34 cellular contexts compared by ENCODE assay signal in genomic region chr20:51175724-51176123, GRCh38.
"Had no signal": no experiment of that assay in that cellular context is flagged by ENCODE, and none has a peak within 500 bp of the region (broad histone marks: within the 10 kb centered on the region; RNA-seq: fewer than 3 reads in every experiment).

No MANE protein-coding gene starts in this region.

- H3K4me3 Mint-ChIP-seq: activated B cell treated with CpG ODN at 0.5 μM for 24 hours; activated CD4-positive, alpha-beta memory T cell treated with anti-CD3 and anti-CD28 coated beads for 36 hours; activated naive CD4-positive, alpha-beta T cell treated with anti-CD3 and anti-CD28 coated beads for 36 hours; activated naive CD8-positive, alpha-beta T cell; activated naive CD8-positive, alpha-beta T cell treated with anti-CD3 and anti-CD28 coated beads, Interleukin-2, amount 50 U/mL, for 24 hours; brain had no signal

- H3K27me3 ChIP-seq: Peyer's patch had no signal

- H3K36me3 Mint-ChIP-seq: activated CD4-positive, alpha-beta memory T cell treated with anti-CD3 and anti-CD28 coated beads for 36 hours; activated naive CD8-positive, alpha-beta T cell; brain had no signal

- H3K9ac ChIP-seq: KMS-11 had no signal

- H3K27ac Mint-ChIP-seq: activated B cell treated with CpG ODN at 0.5 μM for 24 hours; activated CD4-positive, alpha-beta memory T cell treated with anti-CD3 and anti-CD28 coated beads for 36 hours; activated naive CD4-positive, alpha-beta T cell treated with anti-CD3 and anti-CD28 coated beads for 36 hours; activated naive CD8-positive, alpha-beta T cell; activated naive CD8-positive, alpha-beta T cell treated with anti-CD3 and anti-CD28 coated beads, Interleukin-2, amount 50 U/mL, for 24 hours had no signal

- H3K9me3 Mint-ChIP-seq: activated B cell treated with CpG ODN at 0.5 μM for 24 hours; activated CD4-positive, alpha-beta memory T cell treated with anti-CD3 and anti-CD28 coated beads for 36 hours; activated naive CD4-positive, alpha-beta T cell treated with anti-CD3 and anti-CD28 coated beads for 36 hours; activated naive CD8-positive, alpha-beta T cell treated with anti-CD3 and anti-CD28 coated beads, Interleukin-2, amount 50 U/mL, for 24 hours had no signal

- H3K9me3 ChIP-seq: Peyer's patch had no signal

- H3K27ac ChIP-seq: KMS-11, Peyer's patch, VCaP had no signal

- H3K4me1 Mint-ChIP-seq: activated B cell treated with CpG ODN at 0.5 μM for 24 hours; activated naive CD8-positive, alpha-beta T cell treated with anti-CD3 and anti-CD28 coated beads, Interleukin-2, amount 50 U/mL, for 24 hours had no signal

- DNase-seq: activated B cell treated with CpG ODN at 0.5 μM for 24 hours; activated CD4-positive, alpha-beta memory T cell treated with anti-CD3 and anti-CD28 coated beads for 36 hours; activated CD4-positive, alpha-beta T cell treated with anti-CD3 and anti-CD28 coated beads for 4 hours; activated CD4-positive, alpha-beta T cell treated with anti-CD3 and anti-CD28 coated beads, Interleukin-2, amount 50 U/mL, for 1 hour; activated CD4-positive, CD25-positive, alpha-beta regulatory T cell treated with anti-CD3 and anti-CD28 coated beads, Interleukin-2, amount 50 U/mL, for 72 hours; activated CD8-positive, alpha-beta memory T cell treated with anti-CD3 and anti-CD28 coated beads, Interleukin-2, amount 50 U/mL, for 48 hours; activated gamma-delta T cell; activated naive CD4-positive, alpha-beta T cell treated with anti-CD3 and anti-CD28 coated beads for 36 hours; activated naive CD8-positive, alpha-beta T cell treated with anti-CD3 and anti-CD28 coated beads, Interleukin-2, amount 50 U/mL, for 24 hours; activated T-cell treated with anti-CD3 and anti-CD28 coated beads, Interleukin-2, amount 50 U/mL, for 48 hours; anterior cingulate cortex; central memory CD4-positive, alpha-beta T cell; MM.1S; MV-4-11; NCI-H1092; NCI-H1436 treated with DMSO at 0.1 percent for 48 hours; NCI-H1694 treated with DMSO at 0.1 percent for 48 hours; NCI-H2029; NCI-H345; NCI-H524 treated with DMSO at 0.1 percent for 48 hours; NCI-H748 treated with DMSO at 0.1 percent for 48 hours; NK-92 treated with Interleukin-12 subunit alpha and Interleukin-12 subunit beta, amount 100 ng/mL, for 24 hours; PC-3; Peyer's patch; RPMI8226; SW 1271; T-helper 1 cell; T-helper 2 cell; T-helper 9 cell had no signal

- H3K4me2 ChIP-seq: KMS-11 had no signal

- H3K4me3 ChIP-seq: Peyer's patch had no signal

- ATAC-seq: activated naive CD8-positive, alpha-beta T cell treated with anti-CD3 and anti-CD28 coated beads, Interleukin-2, amount 50 U/mL, for 24 hours; PC-3; Right ventricle myocardium inferior had no signal

- H3K36me3 ChIP-seq: Peyer's patch had no signal

- H3K4me1 ChIP-seq: Peyer's patch had no signal
